Comparison of ENCODE assay signal across 1 cellular context in genomic region chr17:50208611-50209061, GRCh38.
TF ChIP-seq lines count a peak whose summit lies in the region.

No MANE protein-coding gene starts in this region.

TF ChIP-seq in K562, 482 proteins besides CTCF, POLR2A, EP300 and RAD21 (continued from another document and continues in another):
- TF ChIP-seq ZNF280B (CRISPR knock-in tag; IDR thresholded peaks at IDR 0.05) = no peak
- TF ChIP-seq ZZZ3 (IDR thresholded peaks at IDR 0.05) = no peak
- TF ChIP-seq HSF4 (CRISPR knock-in tag; IDR thresholded peaks at IDR 0.05; ENCODE audit: borderline replicate concordance) = peak; percentile 91; the same call in 1 of the 2 replicates
- TF ChIP-seq MIER1 (IDR thresholded peaks at IDR 0.05; ENCODE audit: low read depth) = peak; percentile 49; the same call in 1 of the 2 replicates
- TF ChIP-seq CREB1 (IDR thresholded peaks at IDR 0.05) = peak; percentile 39; the same call in 1 of the 2 replicates
- TF ChIP-seq CREB1 (CRISPR knock-in tag; IDR thresholded peaks at IDR 0.05) = no peak
- peak; percentile 86 for TF ChIP-seq NEUROD1 (IDR thresholded peaks at IDR 0.05; ENCODE audit: borderline replicate concordance, low read depth, low read length, partially characterized antibody)
- TF ChIP-seq MAFF (IDR thresholded peaks at IDR 0.05; ENCODE audit: low read length) = no peak
- no peak for TF ChIP-seq USF2 (CRISPR knock-in tag; IDR thresholded peaks at IDR 0.05)
- peak; percentile 84 for TF ChIP-seq GATAD2A (IDR thresholded peaks at IDR 0.05)
- TF ChIP-seq HNRNPL (IDR thresholded peaks at IDR 0.05; ENCODE audit: low read depth, low read length) = no peak
- peak; percentile 87 to 94 for TF ChIP-seq TRIM24 (IDR thresholded peaks at IDR 0.05)
- no peak for TF ChIP-seq RNF219 (CRISPR knock-in tag; IDR thresholded peaks at IDR 0.05)
- TF ChIP-seq ZNF551 (CRISPR knock-in tag; IDR thresholded peaks at IDR 0.05) = no peak
- peak; percentile 93 for TF ChIP-seq ZNF592 (IDR thresholded peaks at IDR 0.05)
- peak; percentile 84; the same call in 1 of the 2 replicates for TF ChIP-seq EHMT2 (IDR thresholded peaks at IDR 0.05)
- no peak for TF ChIP-seq ZNF12 (CRISPR knock-in tag; IDR thresholded peaks at IDR 0.05)
- TF ChIP-seq HCFC1 (IDR thresholded peaks at IDR 0.05; ENCODE audit: low read depth, low read length) = no peak; the same call in 1 of the 2 replicates
- peak; percentile 99 for TF ChIP-seq SMARCA5 (IDR thresholded peaks at IDR 0.05)
- peak; percentile 93 for TF ChIP-seq NFIC (IDR thresholded peaks at IDR 0.05)
- peak; percentile 98 for TF ChIP-seq GATA2 (CRISPR knock-in tag; IDR thresholded peaks at IDR 0.05)
- TF ChIP-seq KAT8 (IDR thresholded peaks at IDR 0.05; ENCODE audit: low read depth) = no peak
- TF ChIP-seq BRD4 (IDR thresholded peaks at IDR 0.05) = no peak
- TF ChIP-seq MNT (conservative IDR thresholded peaks at IDR 0.05) = peak in 1 of 2 experiments; percentile 52; a peak in 1 of 4 replicates
- TF ChIP-seq ELF2 (CRISPR knock-in tag; IDR thresholded peaks at IDR 0.05) = no peak
- TF ChIP-seq THRB (CRISPR knock-in tag; conservative IDR thresholded peaks at IDR 0.05) = no peak
- TF ChIP-seq ZBTB2 (IDR thresholded peaks at IDR 0.05) = peak; percentile 86
- TF ChIP-seq CREM (IDR thresholded peaks at IDR 0.05; ENCODE audit: low read depth) = peak; percentile 78
- TF ChIP-seq HMBOX1 (IDR thresholded peaks at IDR 0.05) = peak; percentile 25; the same call in 1 of the 2 replicates
- peak; percentile 59; the same call in 1 of the 2 replicates for TF ChIP-seq ZBTB17 (CRISPR knock-in tag; IDR thresholded peaks at IDR 0.05)
- peak; percentile 98 for TF ChIP-seq HDAC2 (IDR thresholded peaks at IDR 0.05)
- TF ChIP-seq NFE2L1 (tag; IDR thresholded peaks at IDR 0.05; ENCODE audit: borderline replicate concordance, low read depth) = 0 out of 2 replicates have a peak, but pooled peaks have one; percentile 6
- TF ChIP-seq NCOR1 (IDR thresholded peaks at IDR 0.05) = peak; percentile 97
- TF ChIP-seq TAF7 (tag; IDR thresholded peaks at IDR 0.05) = no peak
- TF ChIP-seq ZFX (CRISPR knock-in tag; IDR thresholded peaks at IDR 0.05) = no peak; the same call in 1 of the 2 replicates
- 0 out of 2 replicates have a peak, but pooled peaks have one; percentile 41 for TF ChIP-seq SMAD3 (CRISPR knock-in tag; conservative IDR thresholded peaks at IDR 0.05)
- TF ChIP-seq TAL1 (IDR thresholded peaks at IDR 0.05) = peak; percentile 95
- peak; percentile 47; the same call in 1 of the 2 replicates for TF ChIP-seq ZNF395 (CRISPR knock-in tag; IDR thresholded peaks at IDR 0.05)
- peak; percentile 90 for TF ChIP-seq EGR1 (conservative IDR thresholded peaks at IDR 0.05)
- TF ChIP-seq MTA1 (IDR thresholded peaks at IDR 0.05; ENCODE audit: borderline replicate concordance) = peak; percentile 91
- no peak for TF ChIP-seq SIN3A (IDR thresholded peaks at IDR 0.05; ENCODE audit: borderline replicate concordance in 2 of 2, control insufficient read depth in 1 of 2, low read depth in 2 of 2, low read length in 2 of 2)
- TF ChIP-seq ESRRA (IDR thresholded peaks at IDR 0.05; ENCODE audit: borderline replicate concordance, low read depth) = peak; percentile 69
- no peak for TF ChIP-seq HNRNPK (IDR thresholded peaks at IDR 0.05; ENCODE audit: low read depth, low read length, poor library complexity, severe bottlenecking)
- TF ChIP-seq MLX (CRISPR knock-in tag; conservative IDR thresholded peaks at IDR 0.05) = no peak
